ENCODE assay signal across 34 cellular contexts in genomic region chr7:120077777-120078176, GRCh38.
"Had no signal": no experiment of that assay in that cellular context is flagged by ENCODE, and none has a peak within 500 bp of the region (broad histone marks: within the 10 kb centered on the region; RNA-seq: fewer than 3 reads in every experiment).

No MANE protein-coding gene starts in this region.

- H3K27ac ChIP-seq: adrenal gland, body of pancreas, brain microvascular endothelial cell, breast epithelium, VCaP had no signal

- H3K9me3 ChIP-seq: adrenal gland, body of pancreas, breast epithelium had no signal

- DNase-seq: activated B cell treated with CpG ODN at 0.5 μM for 24 hours; activated CD4-positive, alpha-beta memory T cell treated with anti-CD3 and anti-CD28 coated beads for 36 hours; activated CD4-positive, alpha-beta T cell treated with anti-CD3 and anti-CD28 coated beads for 4 hours; activated CD4-positive, alpha-beta T cell treated with anti-CD3 and anti-CD28 coated beads, Interleukin-2, amount 10 ng/mL, durations not matched to agents 24 days and 14 days; activated CD4-positive, alpha-beta T cell treated with anti-CD3 and anti-CD28 coated beads, Interleukin-2, amount 50 U/mL, for 1 hour; activated CD4-positive, alpha-beta T cell treated with anti-CD3 and anti-CD28 coated beads, Interleukin-2, amount 50 U/mL, for 4 hours; activated CD4-positive, CD25-positive, alpha-beta regulatory T cell treated with anti-CD3 and anti-CD28 coated beads, Interleukin-2, amount 50 U/mL, for 72 hours; activated CD8-positive, alpha-beta memory T cell treated with anti-CD3 and anti-CD28 coated beads, Interleukin-2, amount 50 U/mL, for 4 hours; activated CD8-positive, alpha-beta T cell treated with anti-CD3 and anti-CD28 coated beads for 36 hours; activated effector memory CD4-positive, alpha-beta T cell treated with anti-CD3 and anti-CD28 coated beads, Interleukin-2, amount 50 U/mL, for 16 hours; activated gamma-delta T cell treated with Interleukin-2 at 50 U/mL for 16 hours; activated naive CD4-positive, alpha-beta T cell; activated naive CD4-positive, alpha-beta T cell treated with anti-CD3 and anti-CD28 coated beads for 36 hours; activated naive CD4-positive, alpha-beta T cell treated with anti-CD3 and anti-CD28 coated beads, Interleukin-2, amount 50 U/mL, for 16 hours; activated naive CD8-positive, alpha-beta T cell treated with anti-CD3 and anti-CD28 coated beads for 36 hours; activated T-cell treated with anti-CD3 and anti-CD28 coated beads for 4 hours; activated T-cell treated with anti-CD3 and anti-CD28 coated beads, Interleukin-2, amount 50 U/mL, for 1 hour; activated T-cell treated with anti-CD3 and anti-CD28 coated beads, Interleukin-2, amount 50 U/mL, for 4 hours; activated T-cell treated with anti-CD3 and anti-CD28 coated beads, Interleukin-2, amount 50 U/mL, for 72 hours; adrenal gland; amniotic stem cell; aorta; body of pancreas; brain microvascular endothelial cell; central memory CD4-positive, alpha-beta T cell; T-helper 1 cell; T-helper 2 cell; T-helper 9 cell had no signal

- H3K27me3 ChIP-seq: body of pancreas, brain microvascular endothelial cell had no signal

- FAIRE-seq: astrocyte, TTC549 had no signal

- ATAC-seq: activated CD8-positive, alpha-beta T cell treated with anti-CD3 and anti-CD28 coated beads for 36 hours; activated naive CD4-positive, alpha-beta T cell treated with anti-CD3 and anti-CD28 coated beads, Interleukin-2, amount 50 U/mL, for 72 hours; activated T-cell treated with anti-CD3 and anti-CD28 coated beads, Interleukin-2, amount 50 U/mL, for 4 hours; activated T-cell treated with anti-CD3 and anti-CD28 coated beads, Interleukin-2, amount 50 U/mL, for 72 hours; activated T-helper 17 cell treated with anti-CD3 and anti-CD28 coated beads, Interleukin-2, amount 50 U/mL, for 72 hours; body of pancreas had no signal

- H3K36me3 ChIP-seq: adrenal gland, brain microvascular endothelial cell, breast epithelium had no signal

- H3K4me1 ChIP-seq: adrenal gland, body of pancreas, breast epithelium had no signal

- H3K4me3 ChIP-seq: adrenal gland, body of pancreas, breast epithelium had no signal
